ENCODE assay signal across 12 cellular contexts in the genomic region with DNA sequence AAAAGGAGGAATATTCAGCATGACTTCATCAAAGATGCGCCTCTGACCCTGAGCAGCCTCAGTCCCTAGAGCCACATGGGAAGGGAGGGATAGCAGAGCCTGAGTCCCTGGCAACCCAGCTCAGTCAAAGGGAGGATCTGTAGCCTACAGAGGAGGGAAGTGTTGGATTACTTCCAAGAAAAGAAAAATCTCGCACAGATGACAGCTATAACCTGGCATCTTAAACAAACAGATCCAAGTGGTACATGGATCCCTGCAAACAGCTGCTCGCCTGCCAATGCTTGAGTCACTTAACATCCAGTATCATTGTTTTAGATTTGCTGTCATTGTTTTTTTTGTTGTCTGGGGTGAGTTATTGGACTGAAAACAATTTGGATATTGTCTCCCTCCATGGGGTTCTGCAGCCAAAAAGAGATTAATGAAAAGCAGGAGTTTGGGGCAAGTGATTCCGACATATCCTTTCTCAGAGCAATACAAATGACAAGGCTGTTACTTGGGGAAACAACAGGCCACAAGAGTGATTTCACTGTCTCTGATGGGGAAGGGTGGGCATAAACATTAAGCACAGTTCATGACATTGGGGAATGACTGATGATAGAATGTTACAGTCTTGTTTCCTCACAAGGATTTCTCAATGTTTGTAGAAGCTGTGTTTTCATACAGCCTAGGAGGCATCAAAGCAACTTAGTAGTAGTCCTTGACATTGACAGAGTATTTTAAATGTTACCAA.
DNase-seq lines count a peak whose midpoint lies in the region; ATAC-seq and TF ChIP-seq lines count a peak whose summit lies in the region.
"Had no signal": no experiment of that assay in that cellular context is flagged by ENCODE, and none has a peak within 500 bp of the region (broad histone marks: within the 10 kb centered on the region; RNA-seq: fewer than 3 reads in every experiment).

No MANE protein-coding gene starts in this region.

- no peak overlapping the region for H3K27ac ChIP-seq in upper lobe of right lung

- no peak overlapping the region for H3K27ac Mint-ChIP-seq in activated CD4-positive, alpha-beta memory T cell treated with anti-CD3 and anti-CD28 coated beads for 36 hours
- H3K27ac Mint-ChIP-seq in activated CD8-positive, alpha-beta T cell treated with anti-CD3 and anti-CD28 coated beads, Interleukin-2, amount 10 ng/mL, durations not matched to agents 7 days and 5 days: no peak overlapping the region
- H3K27ac Mint-ChIP-seq: activated CD8-positive, alpha-beta T cell treated with anti-CD3 and anti-CD28 coated beads for 36 hours had no signal

- H3K27me3 ChIP-seq in upper lobe of right lung: no peaks in the 10 kb centered on the region

- no peak for TF ChIP-seq CTCF in upper lobe of right lung (IDR thresholded peaks at IDR 0.05)

- ATAC-seq in activated CD8-positive, alpha-beta T cell treated with anti-CD3 and anti-CD28 coated beads, Interleukin-2, amount 10 ng/mL, durations not matched to agents 7 days and 5 days: no peak
- ATAC-seq in HG02973 (IDR thresholded peaks at IDR 0.05; ENCODE audit: unreplicated experiment) (no peak), upper lobe of right lung (no peak)
- ATAC-seq: activated CD8-positive, alpha-beta T cell treated with anti-CD3 and anti-CD28 coated beads for 36 hours had no signal

- peak; percentile 54 for DNase-seq in Ammon's horn (ENCODE audit: low spot score)
- peak; percentile 35 for DNase-seq in NCI-H1694 treated with DMSO at 0.1 percent for 48 hours (lab: John Stamatoyannopoulos, UW)
- DNase-seq in SHP77 treated with DMSO at 0.1 percent for 48 hours (lab: John Stamatoyannopoulos, UW): peak; percentile 52
- peak; percentile 19 to 25 for DNase-seq in hippocampal formation (lab: John Stamatoyannopoulos, UW)
- DNase-seq in activated CD4-positive, alpha-beta memory T cell treated with anti-CD3 and anti-CD28 coated beads for 36 hours: no peak
- DNase-seq in activated CD8-positive, alpha-beta T cell treated with anti-CD3 and anti-CD28 coated beads, Interleukin-2, amount 10 ng/mL, durations not matched to agents 7 days and 5 days: no peak
- no peak for DNase-seq in upper lobe of right lung
- DNase-seq: activated CD8-positive, alpha-beta T cell treated with anti-CD3 and anti-CD28 coated beads for 36 hours; activated effector memory CD4-positive, alpha-beta T cell treated with anti-CD3 and anti-CD28 coated beads, Interleukin-2, amount 50 U/mL, for 16 hours; HCEC 1CT; left cardiac atrium had no signal

- H3K4me1 Mint-ChIP-seq in activated CD4-positive, alpha-beta memory T cell treated with anti-CD3 and anti-CD28 coated beads for 36 hours (ENCODE audit: low read depth): no peaks in the 10 kb centered on the region
- H3K4me1 Mint-ChIP-seq in activated CD8-positive, alpha-beta T cell treated with anti-CD3 and anti-CD28 coated beads, Interleukin-2, amount 10 ng/mL, durations not matched to agents 7 days and 5 days (ENCODE audit: low read depth): no peaks in the 10 kb centered on the region

- H3K36me3 ChIP-seq in upper lobe of right lung: no peaks in the 10 kb centered on the region

- H3K4me1 ChIP-seq in upper lobe of right lung: no peaks in the 10 kb centered on the region

- peaks cover 7% of the 10 kb centered on the region for H3K27me3 Mint-ChIP-seq in activated CD4-positive, alpha-beta memory T cell treated with anti-CD3 and anti-CD28 coated beads for 36 hours
- H3K27me3 Mint-ChIP-seq in activated CD8-positive, alpha-beta T cell treated with anti-CD3 and anti-CD28 coated beads, Interleukin-2, amount 10 ng/mL, durations not matched to agents 7 days and 5 days (ENCODE audit: low read depth): peaks cover 13% of the 10 kb centered on the region

- H3K9me3 ChIP-seq in upper lobe of right lung: no peaks in the 10 kb centered on the region

- no peaks in the 10 kb centered on the region for H3K36me3 Mint-ChIP-seq in activated CD4-positive, alpha-beta memory T cell treated with anti-CD3 and anti-CD28 coated beads for 36 hours
- H3K36me3 Mint-ChIP-seq in activated CD8-positive, alpha-beta T cell treated with anti-CD3 and anti-CD28 coated beads, Interleukin-2, amount 10 ng/mL, durations not matched to agents 7 days and 5 days (ENCODE audit: low read depth): no peaks in the 10 kb centered on the region

- no peak overlapping the region for H3K4me3 Mint-ChIP-seq in activated CD4-positive, alpha-beta memory T cell treated with anti-CD3 and anti-CD28 coated beads for 36 hours
- no peak overlapping the region for H3K4me3 Mint-ChIP-seq in activated CD8-positive, alpha-beta T cell treated with anti-CD3 and anti-CD28 coated beads, Interleukin-2, amount 10 ng/mL, durations not matched to agents 7 days and 5 days
- H3K4me3 Mint-ChIP-seq: activated CD8-positive, alpha-beta T cell treated with anti-CD3 and anti-CD28 coated beads for 36 hours had no signal

- CTCF ChIA-PET in activated CD4-positive, alpha-beta memory T cell treated with anti-CD3 and anti-CD28 coated beads for 36 hours (lab: Charles Lee): no interaction called here
- CTCF ChIA-PET in activated CD8-positive, alpha-beta T cell treated with anti-CD3 and anti-CD28 coated beads, Interleukin-2, amount 10 ng/mL, durations not matched to agents 7 days and 5 days (lab: Charles Lee): no interaction called here

- no peak overlapping the region for H3K4me3 ChIP-seq in upper lobe of right lung

- intact Hi-C loops in activated CD4-positive, alpha-beta memory T cell treated with anti-CD3 and anti-CD28 coated beads for 36 hours (cut with micrococcal nuclease): no loop called here
- intact Hi-C loops in upper lobe of right lung (cut with DNase I): no loop called here

- H3K9me3 Mint-ChIP-seq in activated CD4-positive, alpha-beta memory T cell treated with anti-CD3 and anti-CD28 coated beads for 36 hours: peaks cover 18% of the 10 kb centered on the region
- H3K9me3 Mint-ChIP-seq in activated CD8-positive, alpha-beta T cell treated with anti-CD3 and anti-CD28 coated beads, Interleukin-2, amount 10 ng/mL, durations not matched to agents 7 days and 5 days (ENCODE audit: insufficient read depth): peaks cover 4% of the 10 kb centered on the region

- POLR2A ChIA-PET in activated CD4-positive, alpha-beta memory T cell treated with anti-CD3 and anti-CD28 coated beads for 36 hours (lab: Charles Lee): no interaction called here
- POLR2A ChIA-PET in activated CD8-positive, alpha-beta T cell treated with anti-CD3 and anti-CD28 coated beads, Interleukin-2, amount 10 ng/mL, durations not matched to agents 7 days and 5 days (lab: Charles Lee): no interaction called here

Comparison
In these comparisons a context has a peak if more than half of its experiments do, and no peak if none do; other contexts are left out.
1. DNase-seq: peak in Ammon's horn (single experiment), NCI-H1694 treated with DMSO at 0.1 percent for 48 hours (single experiment), SHP77 treated with DMSO at 0.1 percent for 48 hours (single experiment) and hippocampal formation (2 of 2); none in activated CD4-positive, alpha-beta memory T cell treated with anti-CD3 and anti-CD28 coated beads for 36 hours (single experiment), activated CD8-positive, alpha-beta T cell treated with anti-CD3 and anti-CD28 coated beads, Interleukin-2, amount 10 ng/mL, durations not matched to agents 7 days and 5 days (single experiment) and upper lobe of right lung (single experiment).